ENCODE assay signal across 14 cellular contexts in genomic region chr12:12511021-12511783, GRCh38.
"Had no signal": no experiment of that assay in that cellular context is flagged by ENCODE, and none has a peak within 500 bp of the region (broad histone marks: within the 10 kb centered on the region; RNA-seq: fewer than 3 reads in every experiment).

No MANE protein-coding gene starts in this region.

- H3K4me3 Mint-ChIP-seq: activated naive CD4-positive, alpha-beta T cell treated with anti-CD3 and anti-CD28 coated beads, Interleukin-2, amount 50 U/mL, for 24 hours; neural progenitor cell; T-helper 1 cell treated with Interleukin-12 subunit alpha and Interleukin-12 subunit beta and Interleukin-4 antibody, amounts not matched to agents 30 μg/mL and 1 μg/mL, for 36 hours had no signal

- H3K9ac ChIP-seq: neural progenitor cell, parathyroid adenoma had no signal

- H3K9me3 Mint-ChIP-seq: activated naive CD4-positive, alpha-beta T cell treated with anti-CD3 and anti-CD28 coated beads, Interleukin-2, amount 50 U/mL, for 24 hours; neural progenitor cell; T-helper 1 cell treated with Interleukin-12 subunit alpha and Interleukin-12 subunit beta and Interleukin-4 antibody, amounts not matched to agents 30 μg/mL and 1 μg/mL, for 36 hours had no signal

- H3K36me3 ChIP-seq: brain microvascular endothelial cell, lower lobe of right lung, neural progenitor cell, tibial artery, vagina had no signal

- H2AFZ ChIP-seq: neural progenitor cell, parathyroid adenoma had no signal

- H3K4me3 ChIP-seq: esophagus squamous epithelium, lower lobe of right lung, neural progenitor cell, tibial artery, vagina had no signal

- H3K27me3 ChIP-seq: brain microvascular endothelial cell, esophagus squamous epithelium, neural progenitor cell, tibial artery, vagina had no signal

- ATAC-seq: lower lobe of right lung had no signal

- H3K4me2 ChIP-seq: neural progenitor cell had no signal

- H3K27me3 Mint-ChIP-seq: activated naive CD4-positive, alpha-beta T cell treated with anti-CD3 and anti-CD28 coated beads, Interleukin-2, amount 50 U/mL, for 24 hours had no signal

- DNase-seq: amniotic stem cell, brain microvascular endothelial cell, dermis blood vessel endothelial cell, esophagus squamous epithelium, foreskin fibroblast, lower lobe of right lung, midbrain, retina, tibial artery had no signal

- H3K27ac Mint-ChIP-seq: activated naive CD4-positive, alpha-beta T cell treated with anti-CD3 and anti-CD28 coated beads, Interleukin-2, amount 50 U/mL, for 24 hours; neural progenitor cell; T-helper 1 cell treated with Interleukin-12 subunit alpha and Interleukin-12 subunit beta and Interleukin-4 antibody, amounts not matched to agents 30 μg/mL and 1 μg/mL, for 36 hours had no signal

- H3K9me3 ChIP-seq: esophagus squamous epithelium, lower lobe of right lung, tibial artery, vagina had no signal

- H3K27ac ChIP-seq: brain microvascular endothelial cell, esophagus squamous epithelium, lower lobe of right lung, neural progenitor cell, parathyroid adenoma, tibial artery, vagina had no signal
